ENCODE assay signal across 8 cellular contexts in the genomic region with DNA sequence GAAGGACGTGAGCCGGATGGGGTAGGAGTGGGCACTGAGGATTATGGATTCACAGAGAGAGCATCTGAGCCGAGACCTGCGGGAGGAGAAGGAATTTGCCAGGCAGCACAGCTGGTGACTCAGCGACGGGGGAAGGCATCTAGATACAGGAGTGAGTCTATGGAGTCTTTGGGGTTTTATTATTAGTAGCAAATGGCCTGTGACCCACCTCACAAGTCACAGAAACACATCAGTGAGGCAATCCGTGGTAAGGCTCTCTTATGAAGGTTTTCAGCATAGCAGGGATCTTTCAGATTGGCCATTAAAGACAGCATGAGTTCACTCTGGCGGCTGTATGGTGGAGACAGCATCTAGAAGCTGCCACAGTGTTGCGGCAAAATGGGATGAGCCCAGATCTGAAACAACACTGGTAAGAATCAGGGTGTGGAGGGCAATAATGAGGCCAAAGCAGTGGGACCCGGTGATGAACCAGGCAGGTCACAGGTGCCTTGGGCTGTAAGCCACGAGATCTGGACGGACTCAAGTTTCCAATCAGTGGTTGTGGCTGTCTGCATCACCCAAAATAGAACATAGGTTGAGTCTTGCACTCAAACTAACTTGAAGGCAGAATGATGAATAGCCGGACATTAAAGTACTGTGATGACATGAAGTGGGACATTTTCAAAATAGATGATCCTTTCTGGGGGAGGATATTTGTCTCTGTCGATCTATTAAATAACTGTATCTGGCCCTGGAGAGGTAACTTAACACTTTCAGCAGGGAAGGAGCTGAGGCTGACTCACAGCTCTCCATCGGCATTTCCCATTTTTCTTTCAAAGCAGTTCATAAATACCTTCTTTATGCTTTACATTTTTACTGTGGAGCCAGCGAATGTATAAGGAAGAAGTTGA.
DNase-seq lines count a peak whose midpoint lies in the region; ATAC-seq and TF ChIP-seq lines count a peak whose summit lies in the region.
"Not testable (repeated sequence)": the region's sequence is repeated elsewhere in the genome, so short reads cannot be mapped to it uniquely, and the experiment has no call there.

No MANE protein-coding gene starts in this region.

- BruUV-seq in IMR-90 (replicated peaks; lab: Mats Ljungman, UMichigan); MCF 10A (replicated peaks; lab: Mats Ljungman, UMichigan): not testable (repeated sequence)

- not testable (repeated sequence) for H2AK5ac ChIP-seq in IMR-90 (ENCODE audit: low read depth, low read length)

- H3K27me3 ChIP-seq in GM23248 (replicated peaks; ENCODE audit: insufficient read depth); IMR-90 (ENCODE audit: control insufficient read depth, insufficient read depth, low read length); smooth muscle cell (ENCODE audit: low read depth): not testable (repeated sequence)

- H3K4me2 ChIP-seq in GM23248 (ENCODE audit: unreplicated experiment), result peak overlapping the region; percentile 70
- H3K4me2 ChIP-seq in IMR-90 (ENCODE audit: low read depth, low read length), result peak overlapping the region; percentile 11
- peak overlapping the region; percentile 72 for H3K4me2 ChIP-seq in smooth muscle cell

- H3K4me1 Mint-ChIP-seq in MCF 10A (ENCODE audit: insufficient read depth, unreplicated experiment), result not testable (repeated sequence)

- 23 to 28% methylated on average over 14 to 15 of the region's 16 CpGs for WGBS in GM23248 (ENCODE audit: low coverage in 1 of 2, low lambda C conversion rate in 2 of 2, missing lambda C conversion rate in 2 of 2), 2 experiments
- WGBS in IMR-90 (ENCODE audit: extremely low coverage in 2 of 2, insufficient read length in 1 of 2), 2 experiments, result no CpG with 5 or more reads among the region's 16 CpGs
- 29% methylated on average over 14 of the region's 16 CpGs for WGBS in smooth muscle cell (ENCODE audit: low lambda C conversion rate)

- not testable (repeated sequence) for H2BK15ac ChIP-seq in IMR-90 (ENCODE audit: low read depth, low read length)

- H2AK9ac ChIP-seq in IMR-90 (replicated peaks; ENCODE audit: low read depth, low read length, poor library complexity), result not testable (repeated sequence)

- not testable (repeated sequence) for H4K8ac ChIP-seq in IMR-90 (ENCODE audit: low read depth in 2 of 2, low read length in 2 of 2)

- H3K23ac ChIP-seq in IMR-90 (ENCODE audit: low read depth, low read length), result not testable (repeated sequence)

- not testable (repeated sequence) for H3K56ac ChIP-seq in IMR-90 (ENCODE audit: extremely low read depth, insufficient read depth, low read length)

- H3K79me1 ChIP-seq in IMR-90 (ENCODE audit: low read depth in 1 of 2, low read length in 2 of 2), result not testable (repeated sequence)

- in situ Hi-C loops in GM23248 (cut with MboI); IMR-90 (cut with MboI; ENCODE audit: low sequenced_read_pairs): not testable (repeated sequence)

- H3K4me3 ChIP-seq in GM23248, result peak overlapping the region; percentile 50
- H3K4me3 ChIP-seq in IMR-90 (ENCODE audit: insufficient read depth, low read depth, low read length); smooth muscle cell: not testable (repeated sequence)

- H3K9ac ChIP-seq in GM23248, result peak overlapping the region; percentile 55
- H3K9ac ChIP-seq in IMR-90 (ENCODE audit: low read depth, low read length); smooth muscle cell (ENCODE audit: low read depth): not testable (repeated sequence)

- peaks cover 52% of the 10 kb centered on the region for H3K4me1 ChIP-seq in GM23248 (ENCODE audit: insufficient read depth)
- H3K4me1 ChIP-seq in IMR-90 (ENCODE audit: control insufficient read depth, insufficient read depth, low read length); smooth muscle cell (ENCODE audit: low read depth): not testable (repeated sequence)

- intact Hi-C loops in IMR-90 (cut with micrococcal nuclease); MCF 10A (cut with micrococcal nuclease): not testable (repeated sequence)

- H3K36me3 Mint-ChIP-seq in MCF 10A (ENCODE audit: insufficient read depth, unreplicated experiment), result not testable (repeated sequence)

- not testable (repeated sequence) for H3K9me3 Mint-ChIP-seq in MCF 10A (ENCODE audit: unreplicated experiment)

- H3K27ac ChIP-seq in GM23248 (peak overlapping the region; percentile 82), IMR-90 (ENCODE audit: insufficient read depth, low read length) (peak overlapping the region; percentile 28; the same call in 1 of the 2 replicates), smooth muscle cell (ENCODE audit: low read depth) (peak overlapping the region; percentile 83)

- ATAC-seq in IMR-90 (ENCODE audit: low read depth), result peak; percentile 86
- peak; percentile 89 for ATAC-seq in SK-N-SH treated with all-trans-retinoic acid at 6 μM for 48 hours

- H2BK5ac ChIP-seq in IMR-90 (ENCODE audit: low read depth, low read length, poor library complexity, severe bottlenecking), result peak overlapping the region; percentile 18

- not testable (repeated sequence) for H2BK20ac ChIP-seq in IMR-90 (ENCODE audit: low read depth, low read length)

- H2BK120ac ChIP-seq in IMR-90 (ENCODE audit: low read depth, low read length), result peak overlapping the region; percentile 1; the same call in 1 of the 2 replicates

- H3K79me2 ChIP-seq in GM23248 (ENCODE audit: insufficient read depth); smooth muscle cell (ENCODE audit: low read depth): not testable (repeated sequence)

- peaks cover 84% of the 10 kb centered on the region for H3K27me3 Mint-ChIP-seq in MCF 10A (ENCODE audit: insufficient read depth, unreplicated experiment)

- not testable (repeated sequence) for H3K27ac Mint-ChIP-seq in MCF 10A (ENCODE audit: low read depth, unreplicated experiment)

- TF ChIP-seq RAD21 in IMR-90 (IDR thresholded peaks at IDR 0.05; ENCODE audit: low read length), result not testable (repeated sequence)

- not testable (repeated sequence) for H3K18ac ChIP-seq in IMR-90 (ENCODE audit: low read depth, low read length)

- H3K4ac ChIP-seq in IMR-90 (ENCODE audit: low read depth, low read length), result not testable (repeated sequence)

- H2AFZ ChIP-seq in GM23248, result peak overlapping the region; percentile 35
- H2AFZ ChIP-seq in IMR-90 (replicated peaks; ENCODE audit: low read length, poor library complexity); smooth muscle cell (ENCODE audit: low read depth): not testable (repeated sequence)

- not testable (repeated sequence) for H3K14ac ChIP-seq in IMR-90 (replicated peaks; ENCODE audit: low read depth, low read length)

- not testable (repeated sequence) for TF ChIP-seq CTCF in IMR-90 (conservative IDR thresholded peaks at IDR 0.05; ENCODE audit: low read depth, low read length); MCF 10A (IDR thresholded peaks at IDR 0.05; ENCODE audit: unreplicated experiment); smooth muscle cell (IDR thresholded peaks at IDR 0.05; ENCODE audit: borderline replicate concordance, insufficient read depth, poor library complexity, severe bottlenecking)

- not testable (repeated sequence) for H3K4me3 Mint-ChIP-seq in MCF 10A (ENCODE audit: unreplicated experiment)

- H3F3A ChIP-seq in GM23248 (ENCODE audit: insufficient read depth), result peaks cover 44% of the 10 kb centered on the region
- H3F3A ChIP-seq in smooth muscle cell (ENCODE audit: low read depth), result not testable (repeated sequence)

- dilution Hi-C loops in IMR-90 (cut with HindIII; ENCODE audit: low sequenced_read_pairs, unreplicated experiment), result not testable (repeated sequence)

- H3K9me3 ChIP-seq in GM23248 (ENCODE audit: low read depth); IMR-90 (ENCODE audit: control insufficient read depth, insufficient read depth, low read length); smooth muscle cell (replicated peaks; ENCODE audit: low read depth): not testable (repeated sequence)

- not testable (repeated sequence) for TF ChIP-seq POLR2A in IMR-90 (IDR thresholded peaks at IDR 0.05; ENCODE audit: low read depth, low read length)

- H4K91ac ChIP-seq in IMR-90 (ENCODE audit: insufficient read depth, low read depth, low read length), result not testable (repeated sequence)

- H3K36me3 ChIP-seq in GM23248 (ENCODE audit: low read depth); IMR-90 (ENCODE audit: control insufficient read depth, insufficient read depth, low read length); smooth muscle cell (ENCODE audit: low read depth): not testable (repeated sequence)

- not testable (repeated sequence) for H3K9me2 ChIP-seq in GM23248 (ENCODE audit: insufficient read depth)

- DNase-seq in AG08396 (ENCODE audit: low spot score) (peak; percentile 4), GM23248 (peak; percentile 83), IMR-90 (peak; percentile 75), MCF 10A (ENCODE audit: unreplicated experiment) (peak; percentile 46), fibroblast of peridontal ligament (ENCODE audit: extremely low read depth) (peak; percentile 54), left kidney (ENCODE audit: low read depth, low spot score) (peak; percentile 17)
- not testable (repeated sequence) for DNase-seq in smooth muscle cell (lab: John Stamatoyannopoulos, UW; ENCODE audit: unreplicated experiment)

- CTCF ChIA-PET in IMR-90 (lab: Yijun Ruan, JAX); MCF 10A (lab: Yijun Ruan, JAX): not testable (repeated sequence)

- not testable (repeated sequence) for H3K9me1 ChIP-seq in IMR-90 (ENCODE audit: insufficient read depth, low read length)

- not testable (repeated sequence) for H4K5ac ChIP-seq in IMR-90 (ENCODE audit: low read depth, low read length)

- not testable (repeated sequence) for H4K20me1 ChIP-seq in GM23248 (ENCODE audit: insufficient read depth); IMR-90 (ENCODE audit: insufficient read depth, low read length); smooth muscle cell (ENCODE audit: low read depth)

- POLR2A ChIA-PET in IMR-90 (lab: Charles Lee; ENCODE audit: unreplicated experiment); MCF 10A (lab: Yijun Ruan, JAX): not testable (repeated sequence)

TF ChIP-seq in IMR-90, 13 proteins besides CTCF, POLR2A, EP300 and RAD21:
- peak; percentile 78 for TF ChIP-seq CEBPB (IDR thresholded peaks at IDR 0.05; ENCODE audit: low read depth, low read length)
- TF ChIP-seq FOS (IDR thresholded peaks at IDR 0.05; ENCODE audit: low read depth, low read length), result 0 out of 2 replicates have a peak, but pooled peaks have one; percentile 11

TF ChIP-seq in SK-N-SH treated with all-trans-retinoic acid at 6 μM for 48 hours, 23 proteins besides CTCF, POLR2A, EP300 and RAD21:
- peak; percentile 98 for TF ChIP-seq TOX (CRISPR knock-in tag; IDR thresholded peaks at IDR 0.05; ENCODE audit: borderline replicate concordance)
- TF ChIP-seq RARB (CRISPR knock-in tag; IDR thresholded peaks at IDR 0.05), result peak; percentile 88; the same call in 1 of the 2 replicates

Comparison
In these comparisons a context has a peak if more than half of its experiments do, and no peak if none do; other contexts are left out.
1. H3K27ac ChIP-seq: peak in every context shown above with its lines; median percentile 83 in smooth muscle cell; 82 in GM23248; 28 in IMR-90.
2. H3K4me2 ChIP-seq: peak in every context shown above with its lines; median percentile 72 in smooth muscle cell; 70 in GM23248; 11 in IMR-90.